Comparison of ENCODE assay signal across 30 cellular contexts in the genomic region with DNA sequence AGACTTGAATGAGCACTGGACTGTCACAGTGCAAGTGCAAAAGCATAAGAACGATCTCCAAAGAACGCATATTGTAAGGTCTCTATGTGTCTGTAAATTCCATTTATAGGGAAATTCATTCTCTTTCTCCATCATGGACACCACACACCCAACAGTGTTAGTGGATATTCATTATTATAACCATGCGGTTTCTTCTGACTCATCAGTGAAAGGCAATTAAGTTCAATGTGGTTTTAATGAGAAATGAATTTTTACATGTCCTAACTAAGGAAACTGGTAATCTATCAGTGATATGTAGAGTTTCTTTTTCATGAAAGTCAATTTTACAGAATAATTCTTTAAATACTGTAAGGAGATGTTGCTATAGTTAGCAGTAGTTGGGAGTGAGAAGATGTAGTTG. TPM values are rescaled to one million over a fixed set of nuclear protein-coding genes. Genes with fewer than 3 reads are reported as not detected.
DNase-seq lines count a peak whose midpoint lies in the region; ATAC-seq lines count a peak whose summit lies in the region.
"Had no signal": no experiment of that assay in that cellular context is flagged by ENCODE, and none has a peak within 500 bp of the region (broad histone marks: within the 10 kb centered on the region; RNA-seq: fewer than 3 reads in every experiment).

No MANE protein-coding gene starts in this region.

- H3K4me3 Mint-ChIP-seq in activated CD4-positive, alpha-beta T cell treated with anti-CD3 and anti-CD28 coated beads for 36 hours, result peak overlapping the region; percentile 42
- H3K4me3 Mint-ChIP-seq in CD4-positive, CD25-positive, alpha-beta regulatory T cell, result peak overlapping the region in 3 of 4 donors; percentile 30 to 80 (median 37)
- peak overlapping the region; percentile 85 for H3K4me3 Mint-ChIP-seq in activated T-helper 17 cell treated with anti-CD3 and anti-CD28 coated beads, Interleukin-2, amount 50 U/mL, for 72 hours
- H3K4me3 Mint-ChIP-seq in naive thymus-derived CD4-positive, alpha-beta T cell, result peak overlapping the region; percentile 1 to 92 (median 52)
- H3K4me3 Mint-ChIP-seq: type B pancreatic cell had no signal

- peak overlapping the region; percentile 98 for H3K27ac Mint-ChIP-seq in activated CD4-positive, alpha-beta T cell treated with anti-CD3 and anti-CD28 coated beads for 36 hours
- H3K27ac Mint-ChIP-seq in CD4-positive, CD25-positive, alpha-beta regulatory T cell, result peak overlapping the region; percentile 96 to 99 (median 96)
- peak overlapping the region; percentile 86 for H3K27ac Mint-ChIP-seq in activated T-helper 17 cell treated with anti-CD3 and anti-CD28 coated beads, Interleukin-2, amount 50 U/mL, for 72 hours
- peak overlapping the region; percentile 97 to 100 (median 100) for H3K27ac Mint-ChIP-seq in naive thymus-derived CD4-positive, alpha-beta T cell
- H3K27ac Mint-ChIP-seq: progenitor cell of endocrine pancreas, type B pancreatic cell had no signal

- ATAC-seq in activated CD4-positive, alpha-beta T cell treated with anti-CD3 and anti-CD28 coated beads for 36 hours, result peak; percentile 42
- no peak for ATAC-seq in CD4-positive, CD25-positive, alpha-beta regulatory T cell (ENCODE audit: low read depth in 2 of 2)
- ATAC-seq in activated T-helper 17 cell treated with anti-CD3 and anti-CD28 coated beads, Interleukin-2, amount 50 U/mL, for 72 hours (replicated peaks), result peak; percentile 68
- ATAC-seq in naive thymus-derived CD4-positive, alpha-beta T cell, result no peak
- ATAC-seq in GM18861 (IDR thresholded peaks at IDR 0.05; ENCODE audit: unreplicated experiment), result no peak
- ATAC-seq: lower lobe of right lung, mucosa of descending colon had no signal

- peaks cover 55% of the 10 kb centered on the region for H3K36me3 Mint-ChIP-seq in activated CD4-positive, alpha-beta T cell treated with anti-CD3 and anti-CD28 coated beads for 36 hours (ENCODE audit: low read depth)
- H3K36me3 Mint-ChIP-seq in CD4-positive, CD25-positive, alpha-beta regulatory T cell, result peaks cover 72% of the 10 kb centered on the region
- H3K36me3 Mint-ChIP-seq in activated T-helper 17 cell treated with anti-CD3 and anti-CD28 coated beads, Interleukin-2, amount 50 U/mL, for 72 hours (ENCODE audit: low read depth), result peaks cover 65% of the 10 kb centered on the region
- H3K36me3 Mint-ChIP-seq in naive thymus-derived CD4-positive, alpha-beta T cell, result peaks cover 40 to 80% (median 77%) of the 10 kb centered on the region in 5 donors
- H3K36me3 Mint-ChIP-seq: type B pancreatic cell had no signal

- no peaks in the 10 kb centered on the region for H3K9me3 ChIP-seq in CD4-positive, CD25-positive, alpha-beta regulatory T cell (ENCODE audit: control insufficient read depth in 2 of 2, low read length in 2 of 2)
- no peaks in the 10 kb centered on the region for H3K9me3 ChIP-seq in naive thymus-derived CD4-positive, alpha-beta T cell (ENCODE audit: control insufficient read depth in 2 of 3, low read length in 3 of 3)
- H3K9me3 ChIP-seq: lower lobe of right lung, mucosa of descending colon, sigmoid colon, SK-N-SH had no signal

- peaks cover 2% of the 10 kb centered on the region for H3K9me3 Mint-ChIP-seq in activated CD4-positive, alpha-beta T cell treated with anti-CD3 and anti-CD28 coated beads for 36 hours (ENCODE audit: low read depth)
- H3K9me3 Mint-ChIP-seq in CD4-positive, CD25-positive, alpha-beta regulatory T cell, result peaks cover 0 to under 1% (median 0%) of the 10 kb centered on the region in 7 donors
- no peaks in the 10 kb centered on the region for H3K9me3 Mint-ChIP-seq in activated T-helper 17 cell treated with anti-CD3 and anti-CD28 coated beads, Interleukin-2, amount 50 U/mL, for 72 hours
- peaks cover 0 to 14% (median 2%) of the 10 kb centered on the region in 11 donors for H3K9me3 Mint-ChIP-seq in naive thymus-derived CD4-positive, alpha-beta T cell
- H3K9me3 Mint-ChIP-seq: type B pancreatic cell had no signal

- POLR2A ChIA-PET in activated CD4-positive, alpha-beta T cell treated with anti-CD3 and anti-CD28 coated beads for 36 hours (lab: Charles Lee), result interaction anchor here (0.9 kb wide), 1 partner anchor 25 kb away, joined by 3 read pairs; no protein-coding TSS in a partner anchor
- POLR2A ChIA-PET in naive thymus-derived CD4-positive, alpha-beta T cell (lab: Charles Lee), result interaction anchor here (0.7 to 19.0 kb wide), 10 partner anchors 8 to 194 kb away, joined by 3 to 637 read pairs (median 4); partner anchors contain the start of genes GIMAP7 and GIMAP8

- H3K4me1 Mint-ChIP-seq in activated CD4-positive, alpha-beta T cell treated with anti-CD3 and anti-CD28 coated beads for 36 hours, result peaks cover 83% of the 10 kb centered on the region
- H3K4me1 Mint-ChIP-seq in CD4-positive, CD25-positive, alpha-beta regulatory T cell, result peaks cover 28 to 94% (median 47%) of the 10 kb centered on the region in 4 donors
- H3K4me1 Mint-ChIP-seq in activated T-helper 17 cell treated with anti-CD3 and anti-CD28 coated beads, Interleukin-2, amount 50 U/mL, for 72 hours, result peaks cover 46% of the 10 kb centered on the region
- H3K4me1 Mint-ChIP-seq in naive thymus-derived CD4-positive, alpha-beta T cell, result peaks cover 62 to 96% (median 94%) of the 10 kb centered on the region in 7 donors

- peak overlapping the region; percentile 17 for H3K4me3 ChIP-seq in CD4-positive, CD25-positive, alpha-beta regulatory T cell (ENCODE audit: low read depth, low read length)
- H3K4me3 ChIP-seq in naive thymus-derived CD4-positive, alpha-beta T cell (ENCODE audit: low read length), result no peak overlapping the region
- H3K4me3 ChIP-seq: lower lobe of right lung, mucosa of descending colon, sigmoid colon had no signal

- CTCF ChIA-PET in activated CD4-positive, alpha-beta T cell treated with anti-CD3 and anti-CD28 coated beads for 36 hours (lab: Charles Lee), result interaction anchor here (0.9 to 1.7 kb wide), 3 partner anchors 9 to 25 kb away, joined by 3 to 5 read pairs (median 3); partner anchors contain the start of gene GIMAP8
- CTCF ChIA-PET in naive thymus-derived CD4-positive, alpha-beta T cell (lab: Charles Lee), result interaction anchor here (0.6 to 1.2 kb wide), 3 partner anchors 38 to 283 kb away, joined by 3 read pairs; partner anchors contain the start of gene GIMAP7

- H3K27me3 Mint-ChIP-seq in activated CD4-positive, alpha-beta T cell treated with anti-CD3 and anti-CD28 coated beads for 36 hours, result no peaks in the 10 kb centered on the region
- H3K27me3 Mint-ChIP-seq in CD4-positive, CD25-positive, alpha-beta regulatory T cell, result no peaks in the 10 kb centered on the region
- H3K27me3 Mint-ChIP-seq in activated T-helper 17 cell treated with anti-CD3 and anti-CD28 coated beads, Interleukin-2, amount 50 U/mL, for 72 hours, result no peaks in the 10 kb centered on the region
- no peaks in the 10 kb centered on the region for H3K27me3 Mint-ChIP-seq in naive thymus-derived CD4-positive, alpha-beta T cell

- peaks cover 40% of the 10 kb centered on the region for H3K36me3 ChIP-seq in CD4-positive, CD25-positive, alpha-beta regulatory T cell (ENCODE audit: control insufficient read depth, insufficient read depth, low read length)
- peaks cover 8 to 59% (median 9%) of the 10 kb centered on the region in 3 experiments for H3K36me3 ChIP-seq in naive thymus-derived CD4-positive, alpha-beta T cell (ENCODE audit: control insufficient read depth in 2 of 3, insufficient read depth in 3 of 3, low read length in 3 of 3)

- H3K27ac ChIP-seq in CD4-positive, CD25-positive, alpha-beta regulatory T cell (ENCODE audit: insufficient read depth, low read length, poor library complexity, severe bottlenecking), result peak overlapping the region; percentile 78
- H3K27ac ChIP-seq in naive thymus-derived CD4-positive, alpha-beta T cell (ENCODE audit: low read depth, low read length), result peak overlapping the region; percentile 95
- H3K27ac ChIP-seq: lower lobe of right lung, sigmoid colon had no signal

- H3K27me3 ChIP-seq in CD4-positive, CD25-positive, alpha-beta regulatory T cell (ENCODE audit: control insufficient read depth, insufficient read depth, low read length), result no peaks in the 10 kb centered on the region
- no peaks in the 10 kb centered on the region for H3K27me3 ChIP-seq in naive thymus-derived CD4-positive, alpha-beta T cell (ENCODE audit: control insufficient read depth in 2 of 2, insufficient read depth in 2 of 2, low read length in 2 of 2)
- H3K27me3 ChIP-seq: sigmoid colon had no signal

- intact Hi-C loops in activated CD4-positive, alpha-beta T cell treated with anti-CD3 and anti-CD28 coated beads for 36 hours (cut with DNase I, micrococcal nuclease), result no loop called here
- intact Hi-C loops in naive thymus-derived CD4-positive, alpha-beta T cell (cut with micrococcal nuclease), result no loop called here

- DNase-seq in activated CD4-positive, alpha-beta T cell treated with anti-CD3 and anti-CD28 coated beads for 36 hours, result no peak
- DNase-seq in activated CD4-positive, alpha-beta T cell treated with anti-CD3 and anti-CD28 coated beads for 48 hours, result no peak
- no peak for DNase-seq in CD4-positive, CD25-positive, alpha-beta regulatory T cell
- no peak for DNase-seq in naive thymus-derived CD4-positive, alpha-beta T cell
- no peak for DNase-seq in NCI-H1048 (lab: John Stamatoyannopoulos, UW)
- no peak for DNase-seq in DMS53 (lab: John Stamatoyannopoulos, UW)
- DNase-seq: activated gamma-delta T cell treated with Interleukin-2 at 50 U/mL for 16 hours; AML-193; central memory CD4-positive, alpha-beta T cell; COR-L47; dermis blood vessel endothelial cell; DMS79; Kasumi-1; lower lobe of right lung; mucosa of descending colon; NCI-H1092 treated with DMSO at 0.1 percent for 48 hours; NCI-H1930; NCI-H2227 treated with DMSO at 0.1 percent for 48 hours; RPMI8226; sigmoid colon; SK-N-SH; stimulated activated CD4-positive, alpha-beta T cell treated with anti-CD3 and anti-CD28 coated beads, Interleukin-15, amount 100 ng/mL, for 24 hours; T1000 had no signal

- peaks cover 40% of the 10 kb centered on the region for H3K4me1 ChIP-seq in CD4-positive, CD25-positive, alpha-beta regulatory T cell (ENCODE audit: control insufficient read depth, insufficient read depth, low read length, poor library complexity, severe bottlenecking)
- H3K4me1 ChIP-seq in naive thymus-derived CD4-positive, alpha-beta T cell (ENCODE audit: control insufficient read depth in 2 of 2, insufficient read depth in 2 of 2, low read length in 2 of 2), result peaks cover 63 to 67% of the 10 kb centered on the region in 2 donors
- H3K4me1 ChIP-seq: sigmoid colon had no signal

RNA-seq across cellular contexts. Expression of gene GIMAP8, which starts 25.9 kb away (rescaled TPM):
- 1 to 10 TPM; 7.7 to 9.6 TPM for total RNA-seq in activated CD4-positive, alpha-beta T cell treated with anti-CD3 and anti-CD28 coated beads for 36 hours
- 8.0 TPM for total RNA-seq in CD4-positive, CD25-positive, alpha-beta regulatory T cell
- polyA plus RNA-seq in CD4-positive, CD25-positive, alpha-beta regulatory T cell, result 10 to 100 TPM; 11.3 to 30.8 (median 18.4) TPM
- total RNA-seq in activated T-helper 17 cell treated with anti-CD3 and anti-CD28 coated beads, Interleukin-2, amount 50 U/mL, for 72 hours, result 10 to 100 TPM; 10.3 to 16.4 TPM
- 10 to 100 TPM; 13.8 to 69.7 (median 52.5) TPM for total RNA-seq in naive thymus-derived CD4-positive, alpha-beta T cell
- 10 to 100 TPM; 26.0 to 56.5 TPM for polyA plus RNA-seq in naive thymus-derived CD4-positive, alpha-beta T cell
- total RNA-seq: A172, astrocyte, progenitor cell of endocrine pancreas had no signal
- polyA plus RNA-seq: SK-N-SH had no signal

RNA-seq across cellular contexts. Expression of gene GIMAP7, which starts 38.4 kb away (rescaled TPM):
- 10 to 100 TPM; 34.5 to 36.9 TPM for total RNA-seq in activated CD4-positive, alpha-beta T cell treated with anti-CD3 and anti-CD28 coated beads for 36 hours
- total RNA-seq in CD4-positive, CD25-positive, alpha-beta regulatory T cell, result 64.2 TPM
- 1,000 to 10,000 TPM in 1 of 4 donors, 100 to 1,000 TPM in 3; 519 to 1,084 (median 836) TPM for polyA plus RNA-seq in CD4-positive, CD25-positive, alpha-beta regulatory T cell
- total RNA-seq in activated T-helper 17 cell treated with anti-CD3 and anti-CD28 coated beads, Interleukin-2, amount 50 U/mL, for 72 hours, result 10 to 100 TPM; 39.7 to 43.1 TPM
- total RNA-seq in naive thymus-derived CD4-positive, alpha-beta T cell, result 100 to 1,000 TPM in 3 of 5 experiments, 10 to 100 TPM in 2; 66.3 to 555 (median 321) TPM
- 1,000 to 10,000 TPM in 1 of 2 donors, 100 to 1,000 TPM in 1; 772 to 1,293 TPM for polyA plus RNA-seq in naive thymus-derived CD4-positive, alpha-beta T cell
- total RNA-seq: A172, astrocyte, progenitor cell of endocrine pancreas had no signal
- polyA plus RNA-seq: keratinocyte, SK-N-SH had no signal

Comparison
In these comparisons a context has a peak if more than half of its experiments do, and no peak if none do; other contexts are left out.
1. ATAC-seq: peak in activated CD4-positive, alpha-beta T cell treated with anti-CD3 and anti-CD28 coated beads for 36 hours (single experiment) and activated T-helper 17 cell treated with anti-CD3 and anti-CD28 coated beads, Interleukin-2, amount 50 U/mL, for 72 hours (single experiment); none in CD4-positive, CD25-positive, alpha-beta regulatory T cell (0 of 2), naive thymus-derived CD4-positive, alpha-beta T cell (single experiment) and GM18861 (single experiment).
2. Peak in every context shown above with its lines, with median percentiles within 50 percentile points of each other: H3K27ac Mint-ChIP-seq and H3K4me3 Mint-ChIP-seq.